ENCODE assay signal across 8 cellular contexts in genomic region chr1:149647018-149647373, GRCh38.
DNase-seq lines count a peak whose midpoint lies in the region; ATAC-seq and TF ChIP-seq lines count a peak whose summit lies in the region.
"Not testable (repeated sequence)": the region's sequence is repeated elsewhere in the genome, so short reads cannot be mapped to it uniquely, and the experiment has no call there.

No MANE protein-coding gene starts in this region.

- not testable (repeated sequence) for H3K9ac ChIP-seq in liver (ENCODE audit: low read depth in 1 of 2, low read length in 2 of 2)

- H3K4me3 ChIP-seq in CD8-positive, alpha-beta T cell (ENCODE audit: low read depth, low read length), result not testable (repeated sequence)
- peak overlapping the region in 2 of 3 donors; percentile 30 to 45 for H3K4me3 ChIP-seq in liver (ENCODE audit: low read depth in 1 of 3, low read length in 3 of 3)

- not testable (repeated sequence) for TF ChIP-seq RAD21 in liver (IDR thresholded peaks at IDR 0.05)

- H3K4me1 ChIP-seq in CD8-positive, alpha-beta T cell (ENCODE audit: insufficient read depth, low read length); liver (ENCODE audit: control insufficient read depth in 4 of 4, insufficient read depth in 4 of 4, low read length in 3 of 4): not testable (repeated sequence)

- not testable (repeated sequence) for H3K36me3 ChIP-seq in CD8-positive, alpha-beta T cell (ENCODE audit: insufficient read depth, low read length); liver (ENCODE audit: control insufficient read depth in 4 of 4, insufficient read depth in 3 of 4, low read depth in 1 of 4, low read length in 3 of 4)

- peak overlapping the region; percentile 90 for H3K4me3 Mint-ChIP-seq in CD8-positive, alpha-beta T cell
- peak overlapping the region; percentile 32 for H3K4me3 Mint-ChIP-seq in T-helper 2 cell treated with Interferon-gamma antibody and Interleukin-4, amounts not matched to agents 5 μg/mL and 100 μg/mL, for 36 hours
- peak overlapping the region; percentile 51 for H3K4me3 Mint-ChIP-seq in chondrocyte (ENCODE audit: unreplicated experiment)

- not testable (repeated sequence) for H3K27me3 ChIP-seq in CD8-positive, alpha-beta T cell (ENCODE audit: insufficient read depth, low read length); liver (ENCODE audit: control insufficient read depth in 4 of 4, insufficient read depth in 4 of 4, low read length in 3 of 4)

- peak overlapping the region; percentile 41 for H3K27ac Mint-ChIP-seq in CD8-positive, alpha-beta T cell
- H3K27ac Mint-ChIP-seq in T-helper 2 cell treated with Interferon-gamma antibody and Interleukin-4, amounts not matched to agents 5 μg/mL and 100 μg/mL, for 36 hours; chondrocyte (ENCODE audit: unreplicated experiment): not testable (repeated sequence)

- TF ChIP-seq CTCF in CD8-positive, alpha-beta T cell (IDR thresholded peaks at IDR 0.05); chondrocyte (IDR thresholded peaks at IDR 0.05); liver (IDR thresholded peaks at IDR 0.05; ENCODE audit: low read depth, low read length, missing input control); omental fat pad (IDR thresholded peaks at IDR 0.05): not testable (repeated sequence)

- POLR2A ChIA-PET in CD8-positive, alpha-beta T cell (lab: Charles Lee), result not testable (repeated sequence)

- not testable (repeated sequence) for H3K9me3 Mint-ChIP-seq in CD8-positive, alpha-beta T cell; T-helper 2 cell treated with Interferon-gamma antibody and Interleukin-4, amounts not matched to agents 5 μg/mL and 100 μg/mL, for 36 hours; chondrocyte (ENCODE audit: low read depth)

- ATAC-seq in CD8-positive, alpha-beta T cell, result peak; percentile 47
- peak; percentile 59 for ATAC-seq in omental fat pad (ENCODE audit: low FRiP score)
- not testable (repeated sequence) for ATAC-seq in stimulated activated naive CD8-positive, alpha-beta T cell treated with anti-CD3 and anti-CD28 coated beads, Interleukin-15, Interleukin-2, amounts not matched to agents 100 U/mL and 50 U/mL, for 24 hours

- not testable (repeated sequence) for H3K36me3 Mint-ChIP-seq in CD8-positive, alpha-beta T cell; T-helper 2 cell treated with Interferon-gamma antibody and Interleukin-4, amounts not matched to agents 5 μg/mL and 100 μg/mL, for 36 hours (ENCODE audit: low read depth); chondrocyte (ENCODE audit: low read depth)

- peak in 4 of 7 experiments; percentile 20 to 59 (median 26) for DNase-seq in CD8-positive, alpha-beta T cell
- DNase-seq in T-helper 2 cell treated with Interferon-gamma antibody and Interleukin-4, amounts not matched to agents 5 μg/mL and 100 μg/mL, for 36 hours (ENCODE audit: low spot score); chondrocyte (ENCODE audit: low spot score); omental fat pad (ENCODE audit: low spot score): not testable (repeated sequence)
- DNase-seq in activated effector memory CD4-positive, alpha-beta T cell treated with anti-CD3 and anti-CD28 coated beads, Interleukin-2, amount 50 U/mL, for 16 hours, result peak; percentile 66
- peak in 26 of 42 donors; percentile 7 to 52 (median 25) for DNase-seq in head of caudate nucleus
- peak; percentile 17 for DNase-seq in stimulated activated naive CD8-positive, alpha-beta T cell treated with anti-CD3 and anti-CD28 coated beads, Interleukin-15, Interleukin-2, amounts not matched to agents 100 U/mL and 50 U/mL, for 24 hours

- 15% methylated on average over 17 of the region's 20 CpGs for WGBS in liver

- not testable (repeated sequence) for H3K27ac ChIP-seq in CD8-positive, alpha-beta T cell (ENCODE audit: low read depth, low read length); liver (ENCODE audit: low read depth in 1 of 2, low read length in 2 of 2)

- CTCF ChIA-PET in CD8-positive, alpha-beta T cell (lab: Charles Lee), result not testable (repeated sequence)

- H3K9me3 ChIP-seq in CD8-positive, alpha-beta T cell (ENCODE audit: low read length); liver (ENCODE audit: control insufficient read depth in 4 of 4, low read length in 3 of 4): not testable (repeated sequence)

- H3K4me1 Mint-ChIP-seq in CD8-positive, alpha-beta T cell (ENCODE audit: low read depth), result peaks cover 12% of the 10 kb centered on the region
- not testable (repeated sequence) for H3K4me1 Mint-ChIP-seq in T-helper 2 cell treated with Interferon-gamma antibody and Interleukin-4, amounts not matched to agents 5 μg/mL and 100 μg/mL, for 36 hours (ENCODE audit: low read depth); chondrocyte (ENCODE audit: low read depth)

- H3K27me3 Mint-ChIP-seq in CD8-positive, alpha-beta T cell (ENCODE audit: low read depth); T-helper 2 cell treated with Interferon-gamma antibody and Interleukin-4, amounts not matched to agents 5 μg/mL and 100 μg/mL, for 36 hours (ENCODE audit: low read depth); chondrocyte (ENCODE audit: low read depth): not testable (repeated sequence)

- intact Hi-C loops in CD8-positive, alpha-beta T cell (cut with DNase I, micrococcal nuclease); head of caudate nucleus (cut with DNase I): not testable (repeated sequence)

Comparison
In these comparisons a context has a peak if more than half of its experiments do, and no peak if none do; other contexts are left out.
1. H3K4me3 Mint-ChIP-seq: peak in every context shown above with its lines; median percentile 90 in CD8-positive, alpha-beta T cell; 51 in chondrocyte; 32 in T-helper 2 cell treated with Interferon-gamma antibody and Interleukin-4, amounts not matched to agents 5 μg/mL and 100 μg/mL, for 36 hours.